ENCODE assay signal across 1 cellular context in genomic region chr10:79454259-79454658, GRCh38.
TF ChIP-seq lines count a peak whose summit lies in the region.

No MANE protein-coding gene starts in this region.

TF ChIP-seq in K562, 482 proteins besides CTCF, POLR2A, EP300 and RAD21:
- TF ChIP-seq PBX2 (CRISPR knock-in tag; IDR thresholded peaks at IDR 0.05; ENCODE audit: low read depth) (no peak), PBX2 (tag; conservative IDR thresholded peaks at IDR 0.05; ENCODE audit: low read depth) (no peak), SRSF9 (IDR thresholded peaks at IDR 0.05; ENCODE audit: borderline replicate concordance, low read depth, low read length) (no peak), CBX1 (IDR thresholded peaks at IDR 0.05; ENCODE audit: low read depth) (no peak), SMC3 (conservative IDR thresholded peaks at IDR 0.05; ENCODE audit: insufficient read depth, low read depth, low read length) (no peak), THRA (IDR thresholded peaks at IDR 0.05) (no peak), CREB3 (tag; conservative IDR thresholded peaks at IDR 0.05; ENCODE audit: low read depth) (no peak), NFIC (IDR thresholded peaks at IDR 0.05) (peak; percentile 26)
